In the genomic region with DNA sequence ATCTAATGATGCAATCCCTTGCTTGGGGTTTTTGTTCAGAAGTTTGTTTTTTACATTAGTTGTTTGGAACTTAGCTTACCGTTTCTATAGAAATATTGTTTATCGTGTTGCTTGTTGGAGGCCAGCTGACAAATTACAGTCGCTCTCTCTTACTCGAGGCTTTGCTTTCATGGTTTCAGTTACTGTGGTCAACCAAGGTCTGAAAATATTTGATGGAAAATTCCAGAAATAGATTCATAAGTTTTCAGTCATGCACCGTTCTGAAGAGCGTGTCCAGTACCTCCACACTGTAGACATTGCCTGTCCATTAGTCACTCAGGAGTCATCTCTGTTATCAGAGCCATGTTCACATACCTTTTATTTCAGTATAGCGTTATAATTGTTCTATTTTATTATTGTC, we compare ENCODE assay signal across 13 cellular contexts. TPM values are rescaled to one million over a fixed set of nuclear protein-coding genes. Genes with fewer than 3 reads are reported as not detected.
DNase-seq lines count a peak whose midpoint lies in the region; ATAC-seq and TF ChIP-seq lines count a peak whose summit lies in the region.
"Had no signal": no experiment of that assay in that cellular context is flagged by ENCODE, and none has a peak within 500 bp of the region (broad histone marks: within the 10 kb centered on the region; RNA-seq: fewer than 3 reads in every experiment).

No MANE protein-coding gene starts in this region.

- DNase-seq in AG10803 (ENCODE audit: low read depth) (peak; percentile 75), adipocyte (ENCODE audit: low read depth) (peak; percentile 80), kidney glomerular epithelial cell (lab: John Stamatoyannopoulos, UW) (peak; percentile 76), NCI-H510A (lab: John Stamatoyannopoulos, UW) (no peak), left lung (no peak), OCI-M2 (lab: John Stamatoyannopoulos, UW; ENCODE audit: unreplicated experiment) (no peak)
- no peak for DNase-seq in stimulated activated CD4-positive, alpha-beta T cell treated with anti-CD3 and anti-CD28 coated beads, Interleukin-1b, Interleukin-23, amount 100 ng/mL, for 48 hours
- DNase-seq: activated T-cell treated with anti-CD3 and anti-CD28 coated beads, Interleukin-2, amount 50 U/mL, for 4 hours; caudate nucleus; mesendoderm; NCI-H2171; SHP77 treated with DMSO at 0.1 percent for 48 hours had no signal

- no peaks in the 10 kb centered on the region for H3K4me1 ChIP-seq in adipocyte (ENCODE audit: control insufficient read depth, insufficient read depth, low read length)
- peaks cover 0 to 14% of the 10 kb centered on the region in 2 donors for H3K4me1 ChIP-seq in left lung

- no peaks in the 10 kb centered on the region for H3K9me3 ChIP-seq in adipocyte (ENCODE audit: control insufficient read depth, low read length)
- no peaks in the 10 kb centered on the region for H3K9me3 ChIP-seq in left lung

- intact Hi-C loops in left lung (cut with DNase I): no loop called here

- peak; percentile 51 for ATAC-seq in HG03159 (IDR thresholded peaks at IDR 0.05; ENCODE audit: unreplicated experiment)
- no peak for ATAC-seq in left lung
- ATAC-seq: activated T-cell treated with anti-CD3 and anti-CD28 coated beads, Interleukin-2, amount 50 U/mL, for 4 hours had no signal

- H3K36me3 ChIP-seq in adipocyte (ENCODE audit: control insufficient read depth, insufficient read depth, low read length, severe bottlenecking): peaks cover 12% of the 10 kb centered on the region
- peaks cover 0 to 89% of the 10 kb centered on the region in 2 donors for H3K36me3 ChIP-seq in left lung

- H3K27ac ChIP-seq in left lung: no peak overlapping the region

- no peaks in the 10 kb centered on the region for H3K27me3 ChIP-seq in adipocyte (replicated peaks; ENCODE audit: control insufficient read depth, insufficient read depth, low read length)
- no peaks in the 10 kb centered on the region for H3K27me3 ChIP-seq in left lung

- H3K4me3 ChIP-seq in AG10803 (ENCODE audit: low read length): no peak overlapping the region
- H3K4me3 ChIP-seq in adipocyte (ENCODE audit: low read length): no peak overlapping the region
- H3K4me3 ChIP-seq in left lung: no peak overlapping the region

- H3K9ac ChIP-seq in adipocyte (ENCODE audit: low read length): no peak overlapping the region

- TF ChIP-seq CTCF in AG10803 (conservative IDR thresholded peaks at IDR 0.05; ENCODE audit: low read length) (no peak), left lung (IDR thresholded peaks at IDR 0.05) (no peak)

RNA-seq across cellular contexts. Expression of a gene that starts 47.9 kb away (rescaled TPM):
- 10 to 100 TPM; 60.7 to 73.8 TPM for total RNA-seq in left lung

Comparison
In these comparisons a context has a peak if more than half of its experiments do, and no peak if none do; other contexts are left out.
1. DNase-seq: peak in AG10803 (single experiment), adipocyte (single experiment) and kidney glomerular epithelial cell (single experiment); none in NCI-H510A (single experiment), left lung (0 of 2), OCI-M2 (single experiment) and stimulated activated CD4-positive, alpha-beta T cell treated with anti-CD3 and anti-CD28 coated beads, Interleukin-1b, Interleukin-23, amount 100 ng/mL, for 48 hours (single experiment).